8 cellular contexts compared by ENCODE assay signal in the genomic region with DNA sequence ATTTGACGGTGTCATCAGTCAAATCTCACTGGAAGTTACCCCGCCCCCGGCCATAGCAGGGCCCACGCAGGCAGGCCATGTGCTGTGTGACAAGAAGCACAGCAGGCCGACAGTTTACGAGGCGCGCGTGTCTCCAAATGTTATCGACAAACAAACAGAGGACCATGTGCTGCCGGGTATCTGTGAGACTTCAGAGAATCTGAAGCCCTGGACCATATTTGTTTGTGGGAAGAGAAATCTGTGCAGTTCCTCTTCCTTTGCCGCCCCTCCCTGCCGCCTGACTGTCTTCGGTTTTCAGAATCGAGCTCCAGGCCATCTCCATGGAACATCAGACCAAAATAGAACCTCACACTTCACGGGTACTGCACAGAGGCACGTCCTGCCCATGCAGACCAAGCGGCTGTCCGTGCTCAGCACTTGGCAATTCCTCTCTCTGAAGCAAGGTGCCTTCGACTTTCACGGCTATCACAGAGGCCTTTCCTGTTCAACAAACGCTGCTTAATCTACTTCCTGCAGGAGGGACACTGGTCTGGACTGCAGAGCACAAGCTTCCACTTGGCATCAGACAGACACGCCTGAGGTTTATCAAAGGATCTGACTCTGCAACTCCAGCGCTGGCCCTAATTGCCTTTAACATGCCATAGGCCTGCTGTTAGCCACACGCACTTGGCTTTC.
DNase-seq lines count a peak whose midpoint lies in the region; ATAC-seq and TF ChIP-seq lines count a peak whose summit lies in the region.

No MANE protein-coding gene starts in this region.

- DNase-seq in EL (peak; percentile 12), heart right ventricle (peak; percentile 29 to 41), SW 1271 (lab: John Stamatoyannopoulos, UW) (no peak), NCI-H510A treated with DMSO at 0.1 percent for 48 hours (lab: John Stamatoyannopoulos, UW) (no peak), GM19240 (ENCODE audit: insufficient read length, low spot score) (no peak), hepatic stellate cell (ENCODE audit: low spot score) (no peak)
- DNase-seq in activated CD4-positive, alpha-beta T cell treated with anti-CD3 and anti-CD28 coated beads, Interleukin-2, amount 50 U/mL, for 48 hours, result peak; percentile 60 to 68

- H3K27me3 ChIP-seq in heart right ventricle, result no peaks in the 10 kb centered on the region

- H3K27ac ChIP-seq in heart right ventricle (peak overlapping the region in 6 of 10 donors; percentile 2 to 54 (median 36)), skin epidermis (peak overlapping the region in 14 of 21 experiments; percentile 14 to 73 (median 54))

- peak; percentile 70 to 90 (median 86) for ATAC-seq in heart right ventricle

- H3K4me1 ChIP-seq in heart right ventricle, result peaks cover 0 to 35% (median 15%) of the 10 kb centered on the region in 9 donors

- H3K4me3 ChIP-seq in heart right ventricle (peak overlapping the region in 3 of 10 donors; percentile 1 to 9 (median 5)), skin epidermis (no peak overlapping the region)

- no peak for TF ChIP-seq CTCF in heart right ventricle (IDR thresholded peaks at IDR 0.05)

- WGBS in heart right ventricle, 2 donors, result 18 to 19% methylated on average over 25 of the region's 25 CpGs

- H3K9me3 ChIP-seq in heart right ventricle, result no peaks in the 10 kb centered on the region

- intact Hi-C loops in heart right ventricle (cut with DNase I), result loop anchor here in 1 of 10 donors (5.0 kb wide), 1 partner anchor 72 kb away; no protein-coding TSS in a partner anchor

- H3K36me3 ChIP-seq in heart right ventricle, result no peaks in the 10 kb centered on the region

Comparison
In these comparisons a context has a peak if more than half of its experiments do, and no peak if none do; other contexts are left out.
1. DNase-seq: peak in EL (single experiment), activated CD4-positive, alpha-beta T cell treated with anti-CD3 and anti-CD28 coated beads, Interleukin-2, amount 50 U/mL, for 48 hours (2 of 2) and heart right ventricle (2 of 2); none in SW 1271 (0 of 2), NCI-H510A treated with DMSO at 0.1 percent for 48 hours (single experiment), GM19240 (single experiment) and hepatic stellate cell (single experiment).